1 cellular context compared by ENCODE assay signal in genomic region chr17:45229681-45230409, GRCh38.
A peak's percentile ranks its signal among the peaks of the same experiment; 100 is the strongest.
TF ChIP-seq lines count a peak whose summit lies in the region.

No MANE protein-coding gene starts in this region.

TF ChIP-seq in K562, 482 proteins besides CTCF, POLR2A, EP300 and RAD21 (continued from another document):
- TF ChIP-seq FOXO4 (CRISPR knock-in tag; IDR thresholded peaks at IDR 0.05) (no peak), ZBTB9 (CRISPR knock-in tag; IDR thresholded peaks at IDR 0.05) (peak; percentile 77), ZMIZ1 (IDR thresholded peaks at IDR 0.05; ENCODE audit: low read depth in 2 of 2, low read length in 2 of 2) (no peak), YY1 (IDR thresholded peaks at IDR 0.05; ENCODE audit: borderline replicate concordance in 1 of 3, control insufficient read depth in 1 of 3, extremely low read depth in 1 of 3, insufficient read depth in 3 of 3, insufficient read length in 1 of 3, insufficient replicate concordance in 2 of 3, low read depth in 1 of 3, low read length in 2 of 3) (peak in 2 of 3 experiments; percentile 26 to 64), NR1H2 (CRISPR knock-in tag; IDR thresholded peaks at IDR 0.05) (no peak), ZSCAN29 (IDR thresholded peaks at IDR 0.05) (no peak), PTBP1 (IDR thresholded peaks at IDR 0.05; ENCODE audit: low read depth, low read length) (0 out of 2 replicates have a peak, but pooled peaks have one; percentile 12), ELF1 (tag; IDR thresholded peaks at IDR 0.05) (0 out of 2 replicates have a peak, but pooled peaks have one; percentile 19), CREB3L1 (IDR thresholded peaks at IDR 0.05; ENCODE audit: borderline replicate concordance, low read depth) (no peak), TEAD1 (CRISPR knock-in tag; IDR thresholded peaks at IDR 0.05) (no peak), ARID3B (CRISPR knock-in tag; IDR thresholded peaks at IDR 0.05; ENCODE audit: borderline replicate concordance) (no peak), NCOA6 (IDR thresholded peaks at IDR 0.05) (no peak), IRF2 (CRISPR knock-in tag; IDR thresholded peaks at IDR 0.05) (peak; percentile 36; the same call in 1 of the 2 replicates), ZNF449 (CRISPR knock-in tag; IDR thresholded peaks at IDR 0.05) (no peak), ZC3H4 (CRISPR knock-in tag; IDR thresholded peaks at IDR 0.05; ENCODE audit: borderline replicate concordance) (0 out of 2 replicates have a peak, but pooled peaks have one; percentile 25), RBFOX2 (IDR thresholded peaks at IDR 0.05; ENCODE audit: low read depth, low read length) (peak; percentile 8; the same call in 1 of the 2 replicates), POLR2H (tag; IDR thresholded peaks at IDR 0.05; ENCODE audit: low read depth) (no peak), BCLAF1 (IDR thresholded peaks at IDR 0.05; ENCODE audit: borderline replicate concordance in 1 of 2, control insufficient read depth in 1 of 2, low read depth in 2 of 2, low read length in 1 of 2) (no peak), HNRNPUL1 (IDR thresholded peaks at IDR 0.05; ENCODE audit: low read length) (no peak), ZBTB17 (CRISPR knock-in tag; IDR thresholded peaks at IDR 0.05) (no peak), WHSC1 (IDR thresholded peaks at IDR 0.05; ENCODE audit: low read length) (no peak), MTF1 (CRISPR knock-in tag; IDR thresholded peaks at IDR 0.05; ENCODE audit: borderline replicate concordance) (no peak), TAF1 (IDR thresholded peaks at IDR 0.05; ENCODE audit: control insufficient read depth, extremely low read depth, insufficient read depth, low read length, severe bottlenecking) (no peak), SP1 (CRISPR knock-in tag; IDR thresholded peaks at IDR 0.05) (no peak), SMARCC2 (IDR thresholded peaks at IDR 0.05; ENCODE audit: low read depth) (no peak), ELF4 (CRISPR knock-in tag; IDR thresholded peaks at IDR 0.05) (no peak), NRF1 (conservative IDR thresholded peaks at IDR 0.05 in 1 of 2, IDR thresholded peaks at IDR 0.05 in 1 of 2) (no peak), DIDO1 (tag; IDR thresholded peaks at IDR 0.05; ENCODE audit: low read depth) (no peak)
